ENCODE assay signal across 1 cellular context in the genomic region with DNA sequence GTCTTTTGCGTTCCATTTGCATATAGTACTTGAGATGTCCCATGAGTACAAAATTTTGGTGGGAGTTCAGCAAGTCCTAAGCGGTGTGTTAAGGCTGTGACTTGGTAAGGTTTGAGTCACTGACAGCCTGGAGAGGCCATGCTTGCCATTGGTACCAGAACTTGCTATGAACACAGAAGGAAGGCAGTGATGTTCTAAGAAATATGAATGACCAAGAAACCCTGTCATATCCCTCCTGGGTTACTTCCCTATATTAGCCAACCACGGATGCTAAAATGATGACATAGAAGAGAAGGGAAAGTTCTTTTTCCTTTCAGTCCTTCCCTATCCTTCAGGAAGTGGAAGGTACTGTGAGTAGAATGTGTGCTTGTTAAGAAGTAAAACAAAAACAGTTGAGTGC.
TF ChIP-seq lines count a peak whose summit lies in the region.

No MANE protein-coding gene starts in this region.

TF ChIP-seq in GM23338, 12 proteins besides CTCF, POLR2A, EP300 and RAD21 (continued from another document):
- TF ChIP-seq, protein P1, sequence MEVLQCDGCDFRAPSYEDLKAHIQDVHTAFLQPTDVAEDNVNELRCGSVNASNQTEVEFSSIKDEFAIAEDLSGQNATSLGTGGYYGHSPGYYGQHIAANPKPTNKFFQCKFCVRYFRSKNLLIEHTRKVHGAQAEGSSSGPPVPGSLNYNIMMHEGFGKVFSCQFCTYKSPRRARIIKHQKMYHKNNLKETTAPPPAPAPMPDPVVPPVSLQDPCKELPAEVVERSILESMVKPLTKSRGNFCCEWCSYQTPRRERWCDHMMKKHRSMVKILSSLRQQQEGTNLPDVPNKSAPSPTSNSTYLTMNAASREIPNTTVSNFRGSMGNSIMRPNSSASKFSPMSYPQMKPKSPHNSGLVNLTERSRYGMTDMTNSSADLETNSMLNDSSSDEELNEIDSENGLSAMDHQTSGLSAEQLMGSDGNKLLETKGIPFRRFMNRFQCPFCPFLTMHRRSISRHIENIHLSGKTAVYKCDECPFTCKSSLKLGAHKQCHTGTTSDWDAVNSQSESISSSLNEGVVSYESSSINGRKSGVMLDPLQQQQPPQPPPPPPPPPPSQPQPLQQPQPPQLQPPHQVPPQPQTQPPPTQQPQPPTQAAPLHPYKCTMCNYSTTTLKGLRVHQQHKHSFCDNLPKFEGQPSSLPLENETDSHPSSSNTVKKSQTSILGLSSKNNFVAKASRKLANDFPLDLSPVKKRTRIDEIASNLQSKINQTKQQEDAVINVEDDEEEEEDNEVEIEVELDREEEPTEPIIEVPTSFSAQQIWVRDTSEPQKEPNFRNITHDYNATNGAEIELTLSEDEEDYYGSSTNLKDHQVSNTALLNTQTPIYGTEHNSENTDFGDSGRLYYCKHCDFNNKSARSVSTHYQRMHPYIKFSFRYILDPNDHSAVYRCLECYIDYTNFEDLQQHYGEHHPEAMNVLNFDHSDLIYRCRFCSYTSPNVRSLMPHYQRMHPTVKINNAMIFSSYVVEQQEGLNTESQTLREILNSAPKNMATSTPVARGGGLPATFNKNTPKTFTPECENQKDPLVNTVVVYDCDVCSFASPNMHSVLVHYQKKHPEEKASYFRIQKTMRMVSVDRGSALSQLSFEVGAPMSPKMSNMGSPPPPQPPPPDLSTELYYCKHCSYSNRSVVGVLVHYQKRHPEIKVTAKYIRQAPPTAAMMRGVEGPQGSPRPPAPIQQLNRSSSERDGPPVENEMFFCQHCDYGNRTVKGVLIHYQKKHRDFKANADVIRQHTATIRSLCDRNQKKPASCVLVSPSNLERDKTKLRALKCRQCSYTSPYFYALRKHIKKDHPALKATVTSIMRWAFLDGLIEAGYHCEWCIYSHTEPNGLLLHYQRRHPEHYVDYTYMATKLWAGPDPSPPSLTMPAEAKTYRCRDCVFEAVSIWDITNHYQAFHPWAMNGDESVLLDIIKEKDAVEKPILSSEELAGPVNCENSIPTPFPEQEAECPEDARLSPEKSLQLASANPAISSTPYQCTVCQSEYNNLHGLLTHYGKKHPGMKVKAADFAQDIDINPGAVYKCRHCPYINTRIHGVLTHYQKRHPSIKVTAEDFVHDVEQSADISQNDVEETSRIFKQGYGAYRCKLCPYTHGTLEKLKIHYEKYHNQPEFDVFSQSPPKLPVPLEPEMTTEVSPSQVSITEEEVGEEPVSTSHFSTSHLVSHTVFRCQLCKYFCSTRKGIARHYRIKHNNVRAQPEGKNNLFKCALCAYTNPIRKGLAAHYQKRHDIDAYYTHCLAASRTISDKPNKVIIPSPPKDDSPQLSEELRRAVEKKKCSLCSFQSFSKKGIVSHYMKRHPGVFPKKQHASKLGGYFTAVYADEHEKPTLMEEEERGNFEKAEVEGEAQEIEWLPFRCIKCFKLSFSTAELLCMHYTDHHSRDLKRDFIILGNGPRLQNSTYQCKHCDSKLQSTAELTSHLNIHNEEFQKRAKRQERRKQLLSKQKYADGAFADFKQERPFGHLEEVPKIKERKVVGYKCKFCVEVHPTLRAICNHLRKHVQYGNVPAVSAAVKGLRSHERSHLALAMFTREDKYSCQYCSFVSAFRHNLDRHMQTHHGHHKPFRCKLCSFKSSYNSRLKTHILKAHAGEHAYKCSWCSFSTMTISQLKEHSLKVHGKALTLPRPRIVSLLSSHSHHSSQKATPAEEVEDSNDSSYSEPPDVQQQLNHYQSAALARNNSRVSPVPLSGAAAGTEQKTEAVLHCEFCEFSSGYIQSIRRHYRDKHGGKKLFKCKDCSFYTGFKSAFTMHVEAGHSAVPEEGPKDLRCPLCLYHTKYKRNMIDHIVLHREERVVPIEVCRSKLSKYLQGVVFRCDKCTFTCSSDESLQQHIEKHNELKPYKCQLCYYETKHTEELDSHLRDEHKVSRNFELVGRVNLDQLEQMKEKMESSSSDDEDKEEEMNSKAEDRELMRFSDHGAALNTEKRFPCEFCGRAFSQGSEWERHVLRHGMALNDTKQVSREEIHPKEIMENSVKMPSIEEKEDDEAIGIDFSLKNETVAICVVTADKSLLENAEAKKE (CRISPR knock-in tag; IDR thresholded peaks at IDR 0.05), result no peak
- TF ChIP-seq CREB1 (CRISPR knock-in tag; IDR thresholded peaks at IDR 0.05; ENCODE audit: low read depth) (no peak), EZH2 (IDR thresholded peaks at IDR 0.05; ENCODE audit: low read depth, unreplicated experiment) (no peak), STAT1 (IDR thresholded peaks at IDR 0.05; ENCODE audit: unreplicated experiment) (no peak), ZNF114 (CRISPR knock-in tag; IDR thresholded peaks at IDR 0.05) (no peak)
